In the genomic region with DNA sequence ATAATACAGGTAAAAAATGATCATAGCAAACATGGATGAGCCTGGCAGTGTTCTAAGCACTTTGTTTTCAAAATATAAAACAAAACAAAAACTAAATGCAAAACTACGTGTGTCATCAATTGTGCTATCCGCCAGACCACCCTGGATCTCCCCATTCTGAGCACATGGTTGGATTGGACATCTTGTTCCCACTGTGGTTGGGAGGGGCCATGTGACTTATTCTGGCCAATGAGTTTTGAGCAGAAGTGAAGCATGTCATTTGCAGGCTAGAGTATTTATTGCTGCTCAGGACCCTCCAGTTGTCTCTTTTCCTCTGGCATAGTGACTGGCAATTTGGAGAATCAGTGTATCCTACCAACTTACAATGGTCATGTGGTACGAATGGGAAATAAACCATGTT, we compare ENCODE assay signal across 21 cellular contexts.
"Had no signal": no experiment of that assay in that cellular context is flagged by ENCODE, and none has a peak within 500 bp of the region (broad histone marks: within the 10 kb centered on the region; RNA-seq: fewer than 3 reads in every experiment).

No MANE protein-coding gene starts in this region.

- H3K4me1 ChIP-seq: adrenal gland, breast epithelium, Peyer's patch, SJCRH30 had no signal

- H3K4me1 Mint-ChIP-seq: activated naive CD8-positive, alpha-beta T cell treated with anti-CD3 and anti-CD28 coated beads, Interleukin-2, amount 10 ng/mL, durations not matched to agents 7 days and 5 days had no signal

- H3K9me3 ChIP-seq: adrenal gland, breast epithelium, Peyer's patch, SJCRH30 had no signal

- H3K4me3 ChIP-seq: adrenal gland, breast epithelium, Peyer's patch, SJCRH30 had no signal

- DNase-seq: activated CD4-positive, alpha-beta T cell treated with anti-CD3 and anti-CD28 coated beads for 48 hours; activated CD4-positive, alpha-beta T cell treated with anti-CD3 and anti-CD28 coated beads, Interleukin-2, amount 50 U/mL, for 4 hours; activated CD4-positive, CD25-positive, alpha-beta regulatory T cell treated with anti-CD3 and anti-CD28 coated beads, Interleukin-2, amount 50 U/mL, for 72 hours; activated CD8-positive, alpha-beta memory T cell treated with anti-CD3 and anti-CD28 coated beads, Interleukin-2, amount 50 U/mL, for 48 hours; activated CD8-positive, alpha-beta T cell treated with anti-CD3 and anti-CD28 coated beads, Interleukin-2, amount 10 ng/mL, durations not matched to agents 7 days and 5 days; activated naive CD4-positive, alpha-beta T cell treated with anti-CD3 and anti-CD28 coated beads, Interleukin-2, amount 50 U/mL, for 16 hours; activated naive CD8-positive, alpha-beta T cell treated with anti-CD3 and anti-CD28 coated beads, Interleukin-2, amount 10 ng/mL, durations not matched to agents 7 days and 5 days; activated T-cell treated with anti-CD3 and anti-CD28 coated beads, Interleukin-2, amount 50 U/mL, for 1 hour; adrenal gland; NCI-H1092; NCI-H1436; NCI-H187 treated with DMSO at 0.1 percent for 48 hours; NCI-H510A treated with DMSO at 0.1 percent for 48 hours; NCI-H69; NK-92 treated with Interleukin-12 subunit alpha and Interleukin-12 subunit beta, amount 100 ng/mL, for 24 hours; Peyer's patch; Right ventricle myocardium superior; SJCRH30 had no signal

- H3K27ac Mint-ChIP-seq: activated CD8-positive, alpha-beta T cell treated with anti-CD3 and anti-CD28 coated beads, Interleukin-2, amount 10 ng/mL, durations not matched to agents 7 days and 5 days; activated naive CD8-positive, alpha-beta T cell treated with anti-CD3 and anti-CD28 coated beads, Interleukin-2, amount 10 ng/mL, durations not matched to agents 7 days and 5 days; T-helper 1 cell treated with Interleukin-12 subunit alpha and Interleukin-12 subunit beta and Interleukin-4 antibody, amounts not matched to agents 30 μg/mL and 1 μg/mL, for 36 hours had no signal

- H3K27me3 ChIP-seq: adrenal gland, Peyer's patch, SJCRH30 had no signal

- ATAC-seq: activated CD8-positive, alpha-beta T cell treated with anti-CD3 and anti-CD28 coated beads, Interleukin-2, amount 10 ng/mL, durations not matched to agents 7 days and 5 days had no signal

- H3K36me3 ChIP-seq: adrenal gland, breast epithelium, Peyer's patch, SJCRH30 had no signal

- H3K36me3 Mint-ChIP-seq: activated naive CD8-positive, alpha-beta T cell treated with anti-CD3 and anti-CD28 coated beads, Interleukin-2, amount 10 ng/mL, durations not matched to agents 7 days and 5 days had no signal

- H3K4me3 Mint-ChIP-seq: activated CD8-positive, alpha-beta T cell treated with anti-CD3 and anti-CD28 coated beads, Interleukin-2, amount 10 ng/mL, durations not matched to agents 7 days and 5 days; activated naive CD8-positive, alpha-beta T cell treated with anti-CD3 and anti-CD28 coated beads, Interleukin-2, amount 10 ng/mL, durations not matched to agents 7 days and 5 days; T-helper 1 cell treated with Interleukin-12 subunit alpha and Interleukin-12 subunit beta and Interleukin-4 antibody, amounts not matched to agents 30 μg/mL and 1 μg/mL, for 36 hours had no signal

- H3K27ac ChIP-seq: adrenal gland, breast epithelium, Peyer's patch, RWPE1, SJCRH30 had no signal

- H3K9me3 Mint-ChIP-seq: activated naive CD8-positive, alpha-beta T cell treated with anti-CD3 and anti-CD28 coated beads, Interleukin-2, amount 10 ng/mL, durations not matched to agents 7 days and 5 days; T-helper 1 cell treated with Interleukin-12 subunit alpha and Interleukin-12 subunit beta and Interleukin-4 antibody, amounts not matched to agents 30 μg/mL and 1 μg/mL, for 36 hours had no signal
